19 cellular contexts compared by ENCODE assay signal in the genomic region with DNA sequence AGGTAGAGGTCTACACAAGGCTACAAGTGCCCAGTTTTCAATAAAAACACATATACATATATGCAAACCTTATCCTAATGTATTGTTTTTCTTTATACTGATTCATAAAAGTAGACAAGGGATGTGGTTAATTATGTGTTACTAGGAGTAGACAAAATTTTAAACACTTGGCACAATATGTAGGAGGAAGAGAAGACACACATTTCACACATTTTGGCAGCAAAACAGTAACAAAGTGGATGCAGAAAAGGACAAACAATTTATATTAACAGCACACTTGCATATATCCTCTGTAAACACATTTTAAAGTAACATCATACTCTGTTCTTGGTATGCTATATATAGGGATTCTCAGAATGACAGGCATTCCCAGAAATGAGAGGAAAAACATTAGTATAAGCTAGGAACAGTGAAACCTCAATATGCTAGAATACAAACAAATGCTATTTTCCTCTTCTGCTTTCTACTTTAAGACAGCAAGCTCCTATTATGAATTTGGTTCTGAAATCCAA.
DNase-seq lines count a peak whose midpoint lies in the region; TF ChIP-seq lines count a peak whose summit lies in the region.
"Had no signal": no experiment of that assay in that cellular context is flagged by ENCODE, and none has a peak within 500 bp of the region (broad histone marks: within the 10 kb centered on the region; RNA-seq: fewer than 3 reads in every experiment).

No MANE protein-coding gene starts in this region.

- intact Hi-C loops in activated naive CD4-positive, alpha-beta T cell treated with anti-CD3 and anti-CD28 coated beads for 36 hours (cut with micrococcal nuclease) = loop anchor here (2.0 kb wide), 1 partner anchor 51 kb away; no protein-coding TSS in a partner anchor
- intact Hi-C loops in activated CD4-positive, alpha-beta memory T cell treated with anti-CD3 and anti-CD28 coated beads for 36 hours (cut with micrococcal nuclease) = loop anchor here (1.0 to 2.0 kb wide), 3 partner anchors 13 to 56 kb away; no protein-coding TSS in a partner anchor
- intact Hi-C loops in spleen (cut with DNase I; ENCODE audit: low total_unique reads) = no loop called here
- intact Hi-C loops in testis (cut with DNase I; ENCODE audit: low total_unique reads) = no loop called here

- peaks cover 59% of the 10 kb centered on the region for H3K4me1 Mint-ChIP-seq in activated naive CD4-positive, alpha-beta T cell treated with anti-CD3 and anti-CD28 coated beads, Interleukin-2, amount 10 ng/mL, durations not matched to agents 7 days and 5 days
- H3K4me1 Mint-ChIP-seq in activated naive CD4-positive, alpha-beta T cell treated with anti-CD3 and anti-CD28 coated beads for 36 hours (ENCODE audit: low read depth) = peaks cover 24% of the 10 kb centered on the region
- peaks cover 53% of the 10 kb centered on the region for H3K4me1 Mint-ChIP-seq in activated CD4-positive, alpha-beta memory T cell treated with anti-CD3 and anti-CD28 coated beads for 36 hours (ENCODE audit: low read depth)
- H3K4me1 Mint-ChIP-seq: naive B cell had no signal

- no peaks in the 10 kb centered on the region for H3K9me3 ChIP-seq in effector memory CD4-positive, alpha-beta T cell (ENCODE audit: control insufficient read depth, low read length)
- no peaks in the 10 kb centered on the region for H3K9me3 ChIP-seq in spleen
- no peaks in the 10 kb centered on the region for H3K9me3 ChIP-seq in testis
- H3K9me3 ChIP-seq in smooth muscle cell (replicated peaks; ENCODE audit: low read depth) = no peaks in the 10 kb centered on the region
- H3K9me3 ChIP-seq: esophagus muscularis mucosa, prostate gland, stomach had no signal

- POLR2A ChIA-PET in activated CD4-positive, alpha-beta memory T cell treated with anti-CD3 and anti-CD28 coated beads for 36 hours (lab: Charles Lee) = interaction anchor here (0.6 to 1.1 kb wide), 2 partner anchors 46 to 51 kb away, joined by 3 read pairs; no protein-coding TSS in a partner anchor

- H3K27me3 Mint-ChIP-seq in activated naive CD4-positive, alpha-beta T cell treated with anti-CD3 and anti-CD28 coated beads, Interleukin-2, amount 10 ng/mL, durations not matched to agents 7 days and 5 days = no peaks in the 10 kb centered on the region
- no peaks in the 10 kb centered on the region for H3K27me3 Mint-ChIP-seq in activated naive CD4-positive, alpha-beta T cell treated with anti-CD3 and anti-CD28 coated beads for 36 hours (ENCODE audit: low read depth)
- H3K27me3 Mint-ChIP-seq in activated CD4-positive, alpha-beta memory T cell treated with anti-CD3 and anti-CD28 coated beads for 36 hours = no peaks in the 10 kb centered on the region

- H3K36me3 Mint-ChIP-seq in activated naive CD4-positive, alpha-beta T cell treated with anti-CD3 and anti-CD28 coated beads, Interleukin-2, amount 10 ng/mL, durations not matched to agents 7 days and 5 days = peaks cover 72% of the 10 kb centered on the region
- H3K36me3 Mint-ChIP-seq in activated naive CD4-positive, alpha-beta T cell treated with anti-CD3 and anti-CD28 coated beads for 36 hours (ENCODE audit: low read depth) = peaks cover 15% of the 10 kb centered on the region
- H3K36me3 Mint-ChIP-seq in activated CD4-positive, alpha-beta memory T cell treated with anti-CD3 and anti-CD28 coated beads for 36 hours = peaks cover 20% of the 10 kb centered on the region
- H3K36me3 Mint-ChIP-seq: naive B cell had no signal

- no peaks in the 10 kb centered on the region for H3K79me2 ChIP-seq in smooth muscle cell (ENCODE audit: low read depth)

- no peaks in the 10 kb centered on the region for H3K27me3 ChIP-seq in effector memory CD4-positive, alpha-beta T cell (replicated peaks; ENCODE audit: control insufficient read depth, insufficient read depth, low read length, poor library complexity, severe bottlenecking)
- H3K27me3 ChIP-seq in spleen (replicated peaks in 1 of 7) (no peaks in the 10 kb centered on the region), testis (no peaks in the 10 kb centered on the region), smooth muscle cell (ENCODE audit: low read depth) (no peaks in the 10 kb centered on the region)
- H3K27me3 ChIP-seq: esophagus muscularis mucosa, stomach had no signal

- H3F3A ChIP-seq in smooth muscle cell (ENCODE audit: low read depth) = no peaks in the 10 kb centered on the region

- H3K4me1 ChIP-seq in effector memory CD4-positive, alpha-beta T cell (ENCODE audit: control insufficient read depth, insufficient read depth, low read length, poor library complexity, severe bottlenecking) = peaks cover 26% of the 10 kb centered on the region
- H3K4me1 ChIP-seq in spleen (peaks cover 5 to 21% (median 15%) of the 10 kb centered on the region in 6 donors), testis (peaks cover 3% of the 10 kb centered on the region), smooth muscle cell (ENCODE audit: low read depth) (no peaks in the 10 kb centered on the region)
- H3K4me1 ChIP-seq: prostate gland had no signal

- H3K9ac ChIP-seq in smooth muscle cell (ENCODE audit: low read depth) = no peak overlapping the region

- DNase-seq in activated naive CD4-positive, alpha-beta T cell treated with anti-CD3 and anti-CD28 coated beads, Interleukin-2, amount 10 ng/mL, durations not matched to agents 7 days and 5 days = no peak
- no peak for DNase-seq in activated naive CD4-positive, alpha-beta T cell treated with anti-CD3 and anti-CD28 coated beads for 36 hours
- DNase-seq in activated CD4-positive, alpha-beta memory T cell treated with anti-CD3 and anti-CD28 coated beads for 36 hours = no peak
- DNase-seq in effector memory CD4-positive, alpha-beta T cell = no peak
- no peak for DNase-seq in spleen
- no peak for DNase-seq in testis
- no peak for DNase-seq in smooth muscle cell (lab: John Stamatoyannopoulos, UW; ENCODE audit: unreplicated experiment)
- DNase-seq in GOT3 (lab: John Stamatoyannopoulos, UW) = no peak
- DNase-seq: GF-D8, HFFc6, kidney glomerular epithelial cell, mesendoderm, naive B cell, stomach, trophoblast cell had no signal

- no peaks in the 10 kb centered on the region for H4K20me1 ChIP-seq in smooth muscle cell (ENCODE audit: low read depth)

- peak overlapping the region; percentile 68 for H3K27ac Mint-ChIP-seq in activated naive CD4-positive, alpha-beta T cell treated with anti-CD3 and anti-CD28 coated beads, Interleukin-2, amount 10 ng/mL, durations not matched to agents 7 days and 5 days
- no peak overlapping the region for H3K27ac Mint-ChIP-seq in activated naive CD4-positive, alpha-beta T cell treated with anti-CD3 and anti-CD28 coated beads for 36 hours
- H3K27ac Mint-ChIP-seq in activated CD4-positive, alpha-beta memory T cell treated with anti-CD3 and anti-CD28 coated beads for 36 hours = peak overlapping the region; percentile 70
- H3K27ac Mint-ChIP-seq: HFFc6 had no signal

- peaks cover 25% of the 10 kb centered on the region for H3K36me3 ChIP-seq in effector memory CD4-positive, alpha-beta T cell (ENCODE audit: control insufficient read depth, insufficient read depth, low read length)
- H3K36me3 ChIP-seq in spleen (peaks cover 0 to 16% (median 3%) of the 10 kb centered on the region in 6 donors), testis (ENCODE audit: low read depth, missing control alignments) (no peaks in the 10 kb centered on the region), smooth muscle cell (ENCODE audit: low read depth) (no peaks in the 10 kb centered on the region)
- H3K36me3 ChIP-seq: prostate gland had no signal

- CTCF ChIA-PET in activated naive CD4-positive, alpha-beta T cell treated with anti-CD3 and anti-CD28 coated beads, Interleukin-2, amount 10 ng/mL, durations not matched to agents 7 days and 5 days (lab: Charles Lee) = interaction anchor here (0.5 to 1.4 kb wide), 2 partner anchors 64 to 498 kb away, joined by 3 to 5 read pairs; a partner anchor contains a TSS
- CTCF ChIA-PET in activated naive CD4-positive, alpha-beta T cell treated with anti-CD3 and anti-CD28 coated beads for 36 hours (lab: Charles Lee) = interaction anchor here (0.7 kb wide), 1 partner anchor 17 kb away, joined by 4 read pairs; no protein-coding TSS in a partner anchor
- CTCF ChIA-PET in activated CD4-positive, alpha-beta memory T cell treated with anti-CD3 and anti-CD28 coated beads for 36 hours (lab: Charles Lee) = interaction anchor here (1.1 to 3.9 kb wide), 2 partner anchors 11 to 18 kb away, joined by 3 to 20 read pairs; no protein-coding TSS in a partner anchor

- H3K4me2 ChIP-seq in smooth muscle cell = no peak overlapping the region

- TF ChIP-seq POLR2A in spleen (IDR thresholded peaks at IDR 0.05) = no peak
- no peak for TF ChIP-seq POLR2A in testis (IDR thresholded peaks at IDR 0.05)

- no peak overlapping the region for H2AFZ ChIP-seq in smooth muscle cell (ENCODE audit: low read depth)

- peak overlapping the region; percentile 63 for H3K27ac ChIP-seq in effector memory CD4-positive, alpha-beta T cell (ENCODE audit: insufficient read depth, low read length, poor library complexity, severe bottlenecking)
- H3K27ac ChIP-seq in spleen = peak overlapping the region in 6 of 8 donors; percentile 11 to 64 (median 42)
- no peak overlapping the region for H3K27ac ChIP-seq in testis
- H3K27ac ChIP-seq in smooth muscle cell (ENCODE audit: low read depth) = no peak overlapping the region
- H3K27ac ChIP-seq: esophagus muscularis mucosa, HL-60, prostate gland had no signal

- TF ChIP-seq CTCF in spleen (IDR thresholded peaks at IDR 0.05 in 8 of 11, conservative IDR thresholded peaks at IDR 0.05 in 3 of 11) (no peak), testis (IDR thresholded peaks at IDR 0.05) (no peak), smooth muscle cell (IDR thresholded peaks at IDR 0.05; ENCODE audit: borderline replicate concordance, insufficient read depth, poor library complexity, severe bottlenecking) (no peak)

- no peaks in the 10 kb centered on the region for H3K9me3 Mint-ChIP-seq in activated naive CD4-positive, alpha-beta T cell treated with anti-CD3 and anti-CD28 coated beads, Interleukin-2, amount 10 ng/mL, durations not matched to agents 7 days and 5 days
- no peaks in the 10 kb centered on the region for H3K9me3 Mint-ChIP-seq in activated naive CD4-positive, alpha-beta T cell treated with anti-CD3 and anti-CD28 coated beads for 36 hours
- no peaks in the 10 kb centered on the region for H3K9me3 Mint-ChIP-seq in activated CD4-positive, alpha-beta memory T cell treated with anti-CD3 and anti-CD28 coated beads for 36 hours
- H3K9me3 Mint-ChIP-seq: HFFc6, naive B cell had no signal

- H3K4me3 Mint-ChIP-seq in activated naive CD4-positive, alpha-beta T cell treated with anti-CD3 and anti-CD28 coated beads, Interleukin-2, amount 10 ng/mL, durations not matched to agents 7 days and 5 days = no peak overlapping the region
- H3K4me3 Mint-ChIP-seq in activated naive CD4-positive, alpha-beta T cell treated with anti-CD3 and anti-CD28 coated beads for 36 hours = no peak overlapping the region
- H3K4me3 Mint-ChIP-seq in activated CD4-positive, alpha-beta memory T cell treated with anti-CD3 and anti-CD28 coated beads for 36 hours = no peak overlapping the region
- H3K4me3 Mint-ChIP-seq: CD14-positive monocyte, HFFc6, naive B cell had no signal

- no peak overlapping the region for H3K4me3 ChIP-seq in effector memory CD4-positive, alpha-beta T cell (ENCODE audit: insufficient read depth, low read depth, low read length, poor library complexity, severe bottlenecking)
- H3K4me3 ChIP-seq in spleen = no peak overlapping the region
- H3K4me3 ChIP-seq in testis = no peak overlapping the region
- no peak overlapping the region for H3K4me3 ChIP-seq in smooth muscle cell
- H3K4me3 ChIP-seq: esophagus muscularis mucosa, prostate gland, stomach had no signal

Comparison
In these comparisons a context has a peak if more than half of its experiments do, and no peak if none do; other contexts are left out.
1. H3K27ac ChIP-seq: peak in effector memory CD4-positive, alpha-beta T cell (single experiment) and spleen (6 of 8); none in testis (0 of 2) and smooth muscle cell (single experiment).
2. intact Hi-C loops: an anchor here in activated naive CD4-positive, alpha-beta T cell treated with anti-CD3 and anti-CD28 coated beads for 36 hours (2.0 kb wide) and activated CD4-positive, alpha-beta memory T cell treated with anti-CD3 and anti-CD28 coated beads for 36 hours (1.0 to 2.0 kb wide); none called in spleen and testis.